In the genomic region with DNA sequence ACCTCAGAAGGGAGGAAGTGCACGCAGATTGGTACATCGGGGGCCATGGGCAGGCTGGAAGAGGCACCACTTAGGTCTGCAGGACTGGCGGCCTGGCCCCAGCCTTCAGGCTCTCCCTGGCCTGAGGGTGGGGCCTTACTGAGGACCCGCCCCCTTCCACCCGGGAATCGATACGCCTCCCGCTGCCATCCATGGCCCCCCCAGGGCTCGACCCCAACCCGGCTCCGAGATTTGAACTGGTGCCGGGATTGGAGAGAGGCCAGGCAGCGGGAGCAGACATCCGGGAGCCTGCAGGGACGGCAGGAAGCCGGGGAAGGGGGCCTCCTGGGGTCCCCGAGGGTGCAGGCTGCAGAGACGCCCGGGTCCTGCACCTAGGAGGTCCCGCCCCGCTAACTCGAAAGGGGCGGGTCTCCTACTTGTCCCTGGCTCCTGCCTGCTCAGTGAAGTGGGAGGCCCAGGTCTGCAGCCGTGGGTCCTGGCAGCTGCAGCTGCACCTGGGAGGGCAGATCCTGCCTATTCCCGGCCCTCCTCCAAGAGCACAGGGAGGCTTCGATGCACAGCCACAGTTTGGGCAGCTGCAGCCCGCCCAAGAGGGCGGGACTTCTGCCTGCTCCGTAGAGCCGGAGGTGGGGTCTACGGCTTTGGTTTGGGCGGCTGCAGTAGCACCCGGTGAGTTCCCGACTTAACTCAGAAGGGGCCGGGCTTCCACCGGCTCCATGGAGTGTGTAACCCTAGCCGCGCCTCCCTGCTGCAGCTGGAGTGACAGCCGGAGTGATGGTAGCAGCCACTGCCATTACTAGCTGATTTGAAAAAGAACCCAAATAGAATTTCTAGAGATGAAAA, we compare ENCODE assay signal across 8 cellular contexts. TPM values are rescaled to one million over a fixed set of nuclear protein-coding genes. Genes with fewer than 3 reads are reported as not detected.
A peak's percentile ranks its signal among the peaks of the same experiment; 100 is the strongest.
DNase-seq lines count a peak whose midpoint lies in the region; ATAC-seq and TF ChIP-seq lines count a peak whose summit lies in the region.

No MANE protein-coding gene starts in this region.

- peak overlapping the region; percentile 47 for H3K27ac ChIP-seq in cingulate gyrus (ENCODE audit: low read depth, low read length)

- no peaks in the 10 kb centered on the region for H3K27me3 ChIP-seq in kidney epithelial cell (ENCODE audit: control insufficient read depth, insufficient read depth, low read length)

- H3K36me3 ChIP-seq in kidney epithelial cell (ENCODE audit: control insufficient read depth, insufficient read depth, low read length) = no peaks in the 10 kb centered on the region

- peak overlapping the region; percentile 53 for H3K4me3 ChIP-seq in WI38 (ENCODE audit: low read depth, low read length)
- peak overlapping the region; percentile 34 for H3K4me3 ChIP-seq in kidney epithelial cell (ENCODE audit: low read depth, low read length)

- DNase-seq in AG08395 (ENCODE audit: low spot score) (peak; percentile 78), NCI-H2196 treated with DMSO at 0.1 percent for 48 hours (lab: John Stamatoyannopoulos, UW; ENCODE audit: unreplicated experiment) (peak; percentile 99), kidney epithelial cell (ENCODE audit: low read depth) (peak; percentile 92)
- peak; percentile 85 for DNase-seq in stimulated activated CD4-positive, alpha-beta T cell treated with anti-CD3 and anti-CD28 coated beads, Interleukin-15, amount 100 ng/mL, for 24 hours

- ATAC-seq in GM18907 (IDR thresholded peaks at IDR 0.05; ENCODE audit: unreplicated experiment) (peak; percentile 95), HG03135 (IDR thresholded peaks at IDR 0.05; ENCODE audit: unreplicated experiment) (peak; percentile 86)

- TF ChIP-seq CTCF in WI38 (IDR thresholded peaks at IDR 0.05; ENCODE audit: low read depth, low read length) (no peak), kidney epithelial cell (IDR thresholded peaks at IDR 0.05; ENCODE audit: insufficient read depth, low read length, poor library complexity, severe bottlenecking) (no peak)

RNA-seq across cellular contexts. Expression of gene TBC1D22B, which starts 35.2 kb away (rescaled TPM):
- total RNA-seq in kidney epithelial cell = 12.7 and 13.0 TPM in 2 replicates

RNA-seq across cellular contexts. Expression of gene TMEM217, which starts 35.6 kb away (rescaled TPM):
- total RNA-seq in kidney epithelial cell = 2.0 and 4.0 TPM in 2 replicates

RNA-seq across cellular contexts. Expression of gene PIM1, which starts 52.4 kb away (rescaled TPM):
- total RNA-seq in kidney epithelial cell = 18.2 and 19.5 TPM in 2 replicates

Comparison
In these comparisons a context has a peak if more than half of its experiments do, and no peak if none do; other contexts are left out.
1. Peak in every context shown above with its lines: DNase-seq, ATAC-seq, H3K4me3 ChIP-seq and H3K27ac ChIP-seq.